In genomic region chr4:6639137-6639680, GRCh38 we compare ENCODE assay signal across 17 cellular contexts. TPM values are rescaled to one million over a fixed set of nuclear protein-coding genes. Genes with fewer than 3 reads are reported as not detected.
A peak's percentile ranks its signal among the peaks of the same experiment; 100 is the strongest.
DNase-seq lines count a peak whose midpoint lies in the region; ATAC-seq and TF ChIP-seq lines count a peak whose summit lies in the region.
"Had no signal": no experiment of that assay in that cellular context is flagged by ENCODE, and none has a peak within 500 bp of the region (broad histone marks: within the 10 kb centered on the region; RNA-seq: fewer than 3 reads in every experiment).

No MANE protein-coding gene starts in this region.

- peaks cover 31% of the 10 kb centered on the region for H3K79me2 ChIP-seq in mammary epithelial cell (ENCODE audit: insufficient read depth, low read length)

- TF ChIP-seq CTCF in MCF 10A (IDR thresholded peaks at IDR 0.05; ENCODE audit: unreplicated experiment) (no peak), mammary epithelial cell (conservative IDR thresholded peaks at IDR 0.05 in 1 of 2, IDR thresholded peaks at IDR 0.05 in 1 of 2; ENCODE audit: extremely low read depth in 1 of 2, insufficient read depth in 1 of 2, low read depth in 1 of 2, low read length in 2 of 2) (no peak), glutamatergic neuron (IDR thresholded peaks at IDR 0.05; ENCODE audit: partially characterized antibody, unreplicated experiment) (no peak), type B pancreatic cell (conservative IDR thresholded peaks at IDR 0.05) (no peak)

- H3K36me3 Mint-ChIP-seq in MCF 10A (ENCODE audit: insufficient read depth, unreplicated experiment) (peaks cover 44% of the 10 kb centered on the region), T-cell (peaks cover 33% of the 10 kb centered on the region), glutamatergic neuron (ENCODE audit: unreplicated experiment) (no peaks in the 10 kb centered on the region), type B pancreatic cell (peaks cover 30% of the 10 kb centered on the region)

- POLR2A ChIA-PET in MCF 10A (lab: Yijun Ruan, JAX) (interaction anchor here (1.6 to 7.7 kb wide), 8 partner anchors 8 to 70 kb away, joined by 4 to 100 read pairs (median 21); partner anchors contain the start of genes MAN2B2 and MRFAP1L1), T-cell (lab: Charles Lee) (interaction anchor here in 1 of 2 donors (0.7 to 1.1 kb wide), 2 partner anchors 57 to 68 kb away, joined by 3 to 9 read pairs; no protein-coding TSS in a partner anchor)

- H3K4me3 Mint-ChIP-seq in MCF 10A (ENCODE audit: unreplicated experiment) (peak overlapping the region; percentile 99), T-cell (peak overlapping the region; percentile 44 to 58 (median 51)), glutamatergic neuron (ENCODE audit: unreplicated experiment) (peak overlapping the region; percentile 14), type B pancreatic cell (peak overlapping the region; percentile 54)

- H3K4me3 ChIP-seq in mammary epithelial cell (replicated peaks in 1 of 3; ENCODE audit: insufficient read depth in 1 of 3, low read depth in 2 of 3, low read length in 3 of 3), result no peak overlapping the region

- no peak overlapping the region for H3K9ac ChIP-seq in mammary epithelial cell (ENCODE audit: insufficient read depth, low read length)

- H3K27me3 Mint-ChIP-seq in MCF 10A (ENCODE audit: insufficient read depth, unreplicated experiment), result no peaks in the 10 kb centered on the region
- no peaks in the 10 kb centered on the region for H3K27me3 Mint-ChIP-seq in T-cell
- peaks cover 7% of the 10 kb centered on the region for H3K27me3 Mint-ChIP-seq in glutamatergic neuron (ENCODE audit: unreplicated experiment)
- no peaks in the 10 kb centered on the region for H3K27me3 Mint-ChIP-seq in type B pancreatic cell

- peaks cover 12% of the 10 kb centered on the region for H3K4me1 ChIP-seq in mammary epithelial cell (ENCODE audit: insufficient read depth, low read length)

- dilution Hi-C loops in mammary epithelial cell (cut with HindIII; ENCODE audit: low sequenced_read_pairs), result no loop called here

- WGBS in mammary epithelial cell (ENCODE audit: low coverage, missing lambda C conversion rate), result 96% methylated on average over 12 of the region's 14 CpGs

- H3K27ac ChIP-seq in mammary epithelial cell (ENCODE audit: insufficient read depth, low read depth, low read length), result no peak overlapping the region

- H3K4me1 Mint-ChIP-seq in MCF 10A (ENCODE audit: insufficient read depth, unreplicated experiment) (peaks cover 24% of the 10 kb centered on the region), T-cell (peaks cover 33 to 43% (median 37%) of the 10 kb centered on the region in 3 donors), glutamatergic neuron (ENCODE audit: low read depth, unreplicated experiment) (peaks cover 21% of the 10 kb centered on the region), type B pancreatic cell (ENCODE audit: unreplicated experiment) (peaks cover 12% of the 10 kb centered on the region)

- intact Hi-C loops in MCF 10A (cut with micrococcal nuclease), result no loop called here
- intact Hi-C loops in mammary epithelial cell (cut with micrococcal nuclease), result no loop called here

- H4K20me1 ChIP-seq in mammary epithelial cell (ENCODE audit: insufficient read depth, low read length), result no peaks in the 10 kb centered on the region

- CTCF ChIA-PET in MCF 10A (lab: Yijun Ruan, JAX), result no interaction called here
- CTCF ChIA-PET in mammary epithelial cell (lab: Charles Lee; ENCODE audit: low non-redundant PET), result no interaction called here
- CTCF ChIA-PET in T-cell (lab: Charles Lee), result interaction anchor here (0.7 to 1.1 kb wide), 3 partner anchors 34 to 72 kb away, joined by 3 to 6 read pairs (median 4); no protein-coding TSS in a partner anchor

- no peak for ATAC-seq in T-cell (replicated peaks in 1 of 4)

- no peaks in the 10 kb centered on the region for H3K27me3 ChIP-seq in mammary epithelial cell (ENCODE audit: insufficient read depth, low read length)
- H3K27me3 ChIP-seq: tibial nerve had no signal

- no peak overlapping the region for H3K27ac Mint-ChIP-seq in MCF 10A (ENCODE audit: low read depth, unreplicated experiment)
- peak overlapping the region in 1 of 2 donors; percentile 39 for H3K27ac Mint-ChIP-seq in T-cell
- no peak overlapping the region for H3K27ac Mint-ChIP-seq in glutamatergic neuron (ENCODE audit: unreplicated experiment)
- H3K27ac Mint-ChIP-seq in type B pancreatic cell, result no peak overlapping the region

- in situ Hi-C loops in mammary epithelial cell (cut with MboI; ENCODE audit: low sequenced_read_pairs in 2 of 2), result no loop called here

- peaks cover 9% of the 10 kb centered on the region for H3K36me3 ChIP-seq in mammary epithelial cell (ENCODE audit: insufficient read depth, low read length)

- no peaks in the 10 kb centered on the region for H3K9me3 ChIP-seq in mammary epithelial cell (replicated peaks; ENCODE audit: insufficient read depth, low read length)
- H3K9me3 ChIP-seq: tibial nerve had no signal

- BruUV-seq in MCF 10A (replicated peaks; lab: Mats Ljungman, UMichigan), result no TSS peak
- no TSS peak for BruUV-seq in mammary epithelial cell (replicated peaks; lab: Mats Ljungman, UMichigan)

- H3K9me3 Mint-ChIP-seq in MCF 10A (ENCODE audit: unreplicated experiment) (no peaks in the 10 kb centered on the region), T-cell (no peaks in the 10 kb centered on the region), glutamatergic neuron (ENCODE audit: unreplicated experiment) (peaks cover 4% of the 10 kb centered on the region), type B pancreatic cell (no peaks in the 10 kb centered on the region)

- no peak overlapping the region for H3K4me2 ChIP-seq in mammary epithelial cell (ENCODE audit: insufficient read depth, low read depth, low read length)

- DNase-seq in MCF 10A (ENCODE audit: unreplicated experiment) (no peak), mammary epithelial cell (no peak), T-cell (no peak), glutamatergic neuron (no peak), type B pancreatic cell (ENCODE audit: extremely low spot score, unreplicated experiment) (no peak), glomerular visceral epithelial cell (ENCODE audit: extremely low spot score) (no peak), NOMO-1 treated with dmso at 0.1 percent for 144 hours (lab: John Stamatoyannopoulos, UW; ENCODE audit: unreplicated experiment) (no peak), HuH-7 (ENCODE audit: low spot score) (no peak)
- DNase-seq: activated gamma-delta T cell treated with Interleukin-2 at 50 U/mL for 16 hours; AML-193; DMS79; effector memory CD4-positive, alpha-beta T cell; left ventricle myocardium superior; NCI-H774; stimulated activated CD8-positive, alpha-beta memory T cell treated with anti-CD3 and anti-CD28 coated beads, Interleukin-4, amount 100 ng/mL, for 48 hours had no signal

- H2AFZ ChIP-seq in mammary epithelial cell (ENCODE audit: low read depth, low read length), result no peak overlapping the region

RNA-seq across cellular contexts. Expression of gene MRFAP1, which starts 1.3 kb away (rescaled TPM):
- 387 and 481 TPM in 2 replicates for total RNA-seq in MCF 10A (2022)
- total RNA-seq in mammary epithelial cell, result 100 to 1,000 TPM in 1 of 2 donors, 10 to 100 TPM in 1; 71.2 to 248 TPM
- 169 TPM for polyA plus RNA-seq in mammary epithelial cell
- 109 TPM for polyA minus RNA-seq in mammary epithelial cell
- total RNA-seq in T-cell, result 100 to 1,000 TPM; 138 to 169 (median 138) TPM
- total RNA-seq in glutamatergic neuron (ENCODE audit: unreplicated experiment), result 226 TPM
- total RNA-seq in type B pancreatic cell (ENCODE audit: low replicate concordance), result 234 and 293 TPM in 2 replicates

RNA-seq across cellular contexts. Expression of gene S100P, which starts 54.5 kb away (rescaled TPM):
- total RNA-seq in MCF 10A (2022), result 55.6 and 97.6 TPM in 2 replicates
- total RNA-seq in mammary epithelial cell, result under 1 TPM in 1 of 2 donors, not detected in 1; 0.17 TPM
- polyA plus RNA-seq in mammary epithelial cell, result 0.77 TPM
- not detected for polyA minus RNA-seq in mammary epithelial cell
- total RNA-seq in T-cell, result 1 to 10 TPM in 3 of 5 donors, under 1 TPM in 1, not detected in 1; 0.70 to 3.8 (median 1.9) TPM
- total RNA-seq in glutamatergic neuron (ENCODE audit: unreplicated experiment), result not detected
- 58.9 and 80.8 TPM in 2 replicates for total RNA-seq in type B pancreatic cell (ENCODE audit: low replicate concordance)
- total RNA-seq: RPMI7951, tibial nerve had no signal

Comparison
In these comparisons a context has a peak if more than half of its experiments do, and no peak if none do; other contexts are left out.
1. RNA of gene S100P, which starts 54.5 kb away (total RNA-seq): 58.9 to 80.8 TPM in type B pancreatic cell and 55.6 to 97.6 TPM in MCF 10A; 0.70 to 3.8 TPM in T-cell, 0.17 TPM in mammary epithelial cell and not detected in glutamatergic neuron (single experiment); every median in the first group is over 10 times any median in the second.
2. H3K4me3 Mint-ChIP-seq: peak in every context shown above with its lines; median percentile 99 in MCF 10A; 54 in type B pancreatic cell; 51 in T-cell; 14 in glutamatergic neuron.
3. CTCF ChIA-PET loops: an anchor here in T-cell (0.7 to 1.1 kb wide); none called in MCF 10A and mammary epithelial cell.